In the genomic region with DNA sequence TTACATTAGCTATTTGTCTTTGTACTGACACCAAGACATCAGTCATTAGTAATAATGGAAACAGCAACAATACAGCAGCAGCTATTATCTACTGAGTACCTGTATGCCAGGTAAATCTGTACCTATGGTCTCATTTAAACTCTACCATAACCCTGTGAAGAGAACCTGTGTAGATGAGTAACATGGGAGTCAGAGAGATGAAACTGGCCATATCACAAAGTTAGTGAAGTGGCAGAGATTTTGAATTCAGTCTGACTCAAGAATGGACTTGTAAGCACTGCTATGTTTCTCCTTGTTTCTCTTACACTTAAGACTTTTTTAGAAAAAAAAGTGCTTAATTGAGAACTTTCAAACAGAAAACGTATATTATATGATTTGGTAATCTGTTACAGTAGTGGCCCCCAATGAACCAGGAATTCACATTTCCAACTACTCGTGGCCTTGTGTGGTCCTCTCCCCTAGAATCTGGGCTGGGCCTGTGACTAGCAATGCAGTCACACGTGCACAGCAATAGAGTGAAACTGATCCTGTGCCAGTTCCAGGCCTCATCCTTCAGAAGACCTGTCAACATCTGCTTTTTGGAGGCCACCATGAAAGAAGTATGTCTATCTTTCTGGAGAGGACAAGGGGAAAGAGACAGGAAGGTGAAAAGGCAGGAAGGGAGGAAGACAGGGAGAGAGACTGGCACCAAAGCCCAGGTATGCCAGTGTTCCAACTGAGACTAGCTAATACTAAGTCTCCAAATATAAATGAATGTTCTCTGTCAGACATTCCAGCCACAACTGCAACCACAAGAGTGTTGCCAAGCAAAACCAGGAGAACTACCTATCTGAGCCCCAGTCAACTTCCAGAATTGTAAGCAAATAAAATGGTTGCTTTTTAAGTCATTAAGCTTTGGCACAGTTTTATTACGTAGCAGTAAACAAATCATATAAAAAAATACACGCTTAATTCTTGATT, we compare ENCODE assay signal across 10 cellular contexts. TPM values are rescaled to one million over a fixed set of nuclear protein-coding genes. Genes with fewer than 3 reads are reported as not detected.
DNase-seq lines count a peak whose midpoint lies in the region; ATAC-seq, FAIRE-seq and TF ChIP-seq lines count a peak whose summit lies in the region.
"Had no signal": no experiment of that assay in that cellular context is flagged by ENCODE, and none has a peak within 500 bp of the region (broad histone marks: within the 10 kb centered on the region; RNA-seq: fewer than 3 reads in every experiment).

No MANE protein-coding gene starts in this region.

- TF ChIP-seq POLR2A in H54 (IDR thresholded peaks at IDR 0.05; ENCODE audit: low read depth, low read length), result no peak

- no peaks in the 10 kb centered on the region for H3K27me3 Mint-ChIP-seq in activated CD8-positive, alpha-beta T cell treated with anti-CD3 and anti-CD28 coated beads, Interleukin-2, amount 10 ng/mL, durations not matched to agents 7 days and 5 days (ENCODE audit: low read depth)

- no peak overlapping the region for H3K4me3 Mint-ChIP-seq in activated CD8-positive, alpha-beta T cell treated with anti-CD3 and anti-CD28 coated beads, Interleukin-2, amount 10 ng/mL, durations not matched to agents 7 days and 5 days

- peaks cover 36% of the 10 kb centered on the region for H3K36me3 Mint-ChIP-seq in activated CD8-positive, alpha-beta T cell treated with anti-CD3 and anti-CD28 coated beads, Interleukin-2, amount 10 ng/mL, durations not matched to agents 7 days and 5 days (ENCODE audit: low read depth)

- peaks cover 52% of the 10 kb centered on the region for H3K4me1 Mint-ChIP-seq in activated CD8-positive, alpha-beta T cell treated with anti-CD3 and anti-CD28 coated beads, Interleukin-2, amount 10 ng/mL, durations not matched to agents 7 days and 5 days (ENCODE audit: low read depth)

- DNase-seq in stimulated activated CD4-positive, alpha-beta T cell treated with anti-CD3 and anti-CD28 coated beads, Interleukin-1b, Interleukin-23, amount 100 ng/mL, for 48 hours, result peak; percentile 39
- no peak for DNase-seq in stimulated activated CD4-positive, alpha-beta T cell treated with anti-CD3 and anti-CD28 coated beads, Interleukin-4, amount 100 ng/mL, for 4 hours
- DNase-seq in activated CD8-positive, alpha-beta T cell treated with anti-CD3 and anti-CD28 coated beads, Interleukin-2, amount 10 ng/mL, durations not matched to agents 7 days and 5 days, result no peak
- DNase-seq in glomerular visceral epithelial cell (ENCODE audit: extremely low spot score) (peak; percentile 43), NCI-H526 treated with DMSO at 0.1 percent for 48 hours (lab: John Stamatoyannopoulos, UW) (no peak), H54 (ENCODE audit: insufficient read length, low spot score) (no peak), CD1c-positive myeloid dendritic cell (ENCODE audit: extremely low spot score) (no peak), GM19238 (ENCODE audit: insufficient read length, low spot score) (no peak)
- DNase-seq: NCI-H446; stimulated activated CD4-positive, alpha-beta T cell treated with anti-CD3 and anti-CD28 coated beads, Interleukin-2, amount 100 ng/mL, for 48 hours had no signal

- POLR2A ChIA-PET in activated CD8-positive, alpha-beta T cell treated with anti-CD3 and anti-CD28 coated beads, Interleukin-2, amount 10 ng/mL, durations not matched to agents 7 days and 5 days (lab: Charles Lee), result interaction anchor here (11.2 kb wide), 1 partner anchor 10 kb away, joined by 218 read pairs; a partner anchor contains a TSS

- no peaks in the 10 kb centered on the region for H3K9me3 Mint-ChIP-seq in activated CD8-positive, alpha-beta T cell treated with anti-CD3 and anti-CD28 coated beads, Interleukin-2, amount 10 ng/mL, durations not matched to agents 7 days and 5 days (ENCODE audit: insufficient read depth)

- no peak for FAIRE-seq in H54 (lab: Jason Lieb, UNC)

- CTCF ChIA-PET in activated CD8-positive, alpha-beta T cell treated with anti-CD3 and anti-CD28 coated beads, Interleukin-2, amount 10 ng/mL, durations not matched to agents 7 days and 5 days (lab: Charles Lee), result interaction anchor here (11.7 kb wide), 1 partner anchor 11 kb away, joined by 316 read pairs; a partner anchor contains a TSS

- ATAC-seq in activated CD8-positive, alpha-beta T cell treated with anti-CD3 and anti-CD28 coated beads, Interleukin-2, amount 10 ng/mL, durations not matched to agents 7 days and 5 days, result no peak

- H3K27ac Mint-ChIP-seq in activated CD8-positive, alpha-beta T cell treated with anti-CD3 and anti-CD28 coated beads, Interleukin-2, amount 10 ng/mL, durations not matched to agents 7 days and 5 days, result peak overlapping the region; percentile 77

RNA-seq across cellular contexts. Expression of a gene that starts 12.0 kb away (rescaled TPM):
- 10 to 100 TPM; 61.4 to 65.6 TPM for total RNA-seq in activated CD8-positive, alpha-beta T cell treated with anti-CD3 and anti-CD28 coated beads, Interleukin-2, amount 10 ng/mL, durations not matched to agents 7 days and 5 days

RNA-seq across cellular contexts. Expression of a gene that starts 19.3 kb away (rescaled TPM):
- total RNA-seq in activated CD8-positive, alpha-beta T cell treated with anti-CD3 and anti-CD28 coated beads, Interleukin-2, amount 10 ng/mL, durations not matched to agents 7 days and 5 days, result 10 to 100 TPM; 33.5 to 37.0 TPM

Comparison
In these comparisons a context has a peak if more than half of its experiments do, and no peak if none do; other contexts are left out.
1. DNase-seq: peak in stimulated activated CD4-positive, alpha-beta T cell treated with anti-CD3 and anti-CD28 coated beads, Interleukin-1b, Interleukin-23, amount 100 ng/mL, for 48 hours (single experiment) and glomerular visceral epithelial cell (single experiment); none in stimulated activated CD4-positive, alpha-beta T cell treated with anti-CD3 and anti-CD28 coated beads, Interleukin-4, amount 100 ng/mL, for 4 hours (0 of 2), activated CD8-positive, alpha-beta T cell treated with anti-CD3 and anti-CD28 coated beads, Interleukin-2, amount 10 ng/mL, durations not matched to agents 7 days and 5 days (single experiment), NCI-H526 treated with DMSO at 0.1 percent for 48 hours (single experiment), H54 (single experiment), CD1c-positive myeloid dendritic cell (single experiment) and GM19238 (single experiment).